Comparison of ENCODE assay signal across 17 cellular contexts in the genomic region with DNA sequence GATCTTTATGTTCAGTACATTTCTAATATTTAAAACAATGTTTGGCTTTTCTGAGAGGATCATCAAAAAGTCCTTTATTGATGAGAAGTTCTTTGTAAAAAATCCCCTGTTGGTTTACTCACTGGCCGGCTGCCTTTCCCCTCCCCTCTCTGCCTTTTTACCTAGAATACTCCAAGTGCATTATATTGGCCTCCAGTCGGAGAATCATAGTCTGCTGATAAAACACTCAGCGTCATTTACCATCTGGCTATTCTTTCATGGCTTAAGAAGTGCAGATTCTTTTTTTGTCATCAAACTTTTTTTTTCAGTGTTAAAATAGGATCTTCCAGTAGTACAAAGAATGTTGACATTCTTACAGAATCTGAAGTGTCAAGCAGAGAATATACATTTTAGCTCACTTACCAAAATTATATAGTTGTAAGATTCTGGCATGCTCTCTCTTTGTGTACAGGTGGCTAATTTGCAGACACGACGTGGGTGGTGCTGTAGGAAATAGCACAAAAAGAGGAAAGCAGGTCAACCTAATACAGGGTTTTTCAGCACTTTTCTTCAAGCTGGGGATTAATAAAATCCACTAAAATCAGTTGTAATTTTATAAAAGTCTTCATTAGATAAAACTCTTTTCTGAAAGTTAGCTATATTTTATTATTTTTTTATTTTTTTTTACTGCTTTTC.
"Had no signal": no experiment of that assay in that cellular context is flagged by ENCODE, and none has a peak within 500 bp of the region (broad histone marks: within the 10 kb centered on the region; RNA-seq: fewer than 3 reads in every experiment).

No MANE protein-coding gene starts in this region.

- H3K4me3 ChIP-seq: breast epithelium, SJSA1 had no signal

- H3K4me1 ChIP-seq: breast epithelium, SJSA1 had no signal

- H3K9me3 ChIP-seq: breast epithelium, SJSA1 had no signal

- DNase-seq: activated CD4-positive, alpha-beta T cell treated with anti-CD3 and anti-CD28 coated beads for 48 hours; activated CD4-positive, alpha-beta T cell treated with anti-CD3 and anti-CD28 coated beads, Interleukin-2, amount 50 U/mL, for 4 hours; activated CD8-positive, alpha-beta T cell treated with anti-CD3 and anti-CD28 coated beads, Interleukin-2, amount 10 ng/mL, durations not matched to agents 7 days and 5 days; activated effector memory CD4-positive, alpha-beta T cell treated with Interleukin-2 at 50 U/mL for 16 hours; activated naive CD4-positive, alpha-beta T cell; activated T-cell treated with anti-CD3 and anti-CD28 coated beads, Interleukin-2, amount 50 U/mL, for 24 hours; aorta; KG1; NCI-H1105; NCI-H1436; NCI-H1694 treated with DMSO at 0.1 percent for 48 hours; NCI-H2029 treated with DMSO at 0.1 percent for 48 hours; NCI-H510A treated with DMSO at 0.1 percent for 48 hours; PC-3; SHP77 had no signal

- H3K36me3 ChIP-seq: breast epithelium, SJSA1 had no signal

- H3K27me3 ChIP-seq: breast epithelium, SJSA1 had no signal

- H3K27ac ChIP-seq: breast epithelium, SJSA1 had no signal
